In the genomic region with DNA sequence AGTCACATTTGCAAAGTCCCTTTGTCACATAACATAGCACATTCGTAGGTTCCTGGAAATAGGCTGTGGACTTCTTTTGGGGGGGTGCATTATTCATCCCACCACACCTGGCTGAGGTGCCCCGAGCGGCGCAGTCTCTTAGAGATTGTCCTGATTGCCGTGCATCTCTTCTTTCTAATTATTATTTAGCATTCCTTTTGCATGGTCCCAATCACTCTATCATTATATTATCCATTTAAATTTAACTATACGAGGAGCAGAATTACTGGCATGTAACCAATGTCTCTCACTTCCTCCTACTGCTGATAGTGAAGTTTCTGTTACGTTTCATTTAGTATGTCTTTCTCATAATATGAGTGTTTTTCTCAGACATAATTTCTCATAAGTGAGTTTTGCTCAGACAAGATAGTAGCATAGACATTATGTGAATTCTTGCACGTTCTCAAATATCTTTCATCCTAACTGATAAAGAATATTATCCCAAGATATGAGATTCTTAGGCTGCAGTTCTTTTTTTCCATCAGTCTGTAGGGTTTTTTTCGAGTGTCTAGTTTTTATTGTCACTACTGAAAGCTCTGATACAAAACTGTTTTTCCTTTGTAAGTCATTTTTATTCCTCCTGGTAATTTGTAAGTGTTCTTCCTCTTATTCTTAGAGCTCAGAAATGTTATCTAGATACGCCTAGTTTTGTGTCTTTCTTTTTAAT, we compare ENCODE assay signal across 12 cellular contexts.
A peak's percentile ranks its signal among the peaks of the same experiment; 100 is the strongest.
DNase-seq lines count a peak whose midpoint lies in the region; ATAC-seq, FAIRE-seq and TF ChIP-seq lines count a peak whose summit lies in the region.
"Had no signal": no experiment of that assay in that cellular context is flagged by ENCODE, and none has a peak within 500 bp of the region (broad histone marks: within the 10 kb centered on the region; RNA-seq: fewer than 3 reads in every experiment).

No MANE protein-coding gene starts in this region.

- DNase-seq in GM12891 (ENCODE audit: insufficient read length, low spot score), result no peak
- DNase-seq in foreskin fibroblast, result no peak
- DNase-seq in pons (ENCODE audit: low spot score), result no peak
- no peak for DNase-seq in germinal center (ENCODE audit: low spot score)
- no peak for DNase-seq in stimulated activated CD4-positive, alpha-beta T cell treated with anti-CD3 and anti-CD28 coated beads, Interleukin-15, amount 100 ng/mL, for 24 hours
- DNase-seq: activated CD4-positive, alpha-beta T cell treated with anti-CD3 and anti-CD28 coated beads, Interleukin-2, amount 10 ng/mL, durations not matched to agents 7 days and 5 days; caudate nucleus; NCI-H1436 treated with DMSO at 0.1 percent for 48 hours had no signal

- ATAC-seq in GM19395 (IDR thresholded peaks at IDR 0.05; ENCODE audit: unreplicated experiment), result peak; percentile 91
- peak; percentile 78 for ATAC-seq in HG02642 (IDR thresholded peaks at IDR 0.05; ENCODE audit: poor library complexity, unreplicated experiment)
- ATAC-seq in HG03354 (IDR thresholded peaks at IDR 0.05; ENCODE audit: poor library complexity, severe bottlenecking, unreplicated experiment), result peak; percentile 72

- TF ChIP-seq CTCF in foreskin fibroblast (IDR thresholded peaks at IDR 0.05; ENCODE audit: low read depth, low read length), result no peak

- TF ChIP-seq POLR2A in GM12891 (IDR thresholded peaks at IDR 0.05; ENCODE audit: low read depth, low read length), result no peak

- peak; percentile 76 for FAIRE-seq in GM12891 (lab: Jason Lieb, UNC)

- H3K4me3 ChIP-seq in foreskin fibroblast (ENCODE audit: low read depth in 1 of 2, low read length in 2 of 2), result no peak overlapping the region
- H3K4me3 ChIP-seq: prostate gland had no signal

TF ChIP-seq in GM12891, 5 proteins besides CTCF, POLR2A, EP300 and RAD21:
- TF ChIP-seq PAX5 (IDR thresholded peaks at IDR 0.05; ENCODE audit: insufficient read depth, low read length, severe bottlenecking) (no peak), SPI1 (IDR thresholded peaks at IDR 0.05; ENCODE audit: low read depth, low read length) (peak; percentile 92)
